In the genomic region with DNA sequence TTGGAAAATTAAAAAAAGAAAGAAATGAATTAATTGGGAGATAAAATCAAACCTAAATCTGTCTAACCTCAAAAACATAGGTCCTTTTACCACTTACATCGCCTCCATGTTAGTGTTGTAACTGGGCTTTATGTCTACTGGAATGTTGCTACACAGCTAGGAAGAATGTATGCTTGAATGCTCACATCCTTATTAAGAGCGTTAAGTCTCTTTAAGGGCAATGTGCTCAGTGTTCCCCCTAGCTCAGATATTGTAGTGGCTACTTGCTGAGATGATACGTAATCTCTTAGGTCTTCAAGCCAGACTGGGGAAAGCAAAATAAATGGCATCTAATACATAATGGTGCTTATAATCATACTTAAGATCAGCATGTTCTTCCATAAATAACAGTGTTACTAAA, we compare ENCODE assay signal across 1 cellular context.
TF ChIP-seq lines count a peak whose summit lies in the region.

No MANE protein-coding gene starts in this region.

TF ChIP-seq in SK-N-SH treated with all-trans-retinoic acid at 6 μM for 48 hours, 23 proteins besides CTCF, POLR2A, EP300 and RAD21 (continued from another document):
- TF ChIP-seq, protein P1, sequence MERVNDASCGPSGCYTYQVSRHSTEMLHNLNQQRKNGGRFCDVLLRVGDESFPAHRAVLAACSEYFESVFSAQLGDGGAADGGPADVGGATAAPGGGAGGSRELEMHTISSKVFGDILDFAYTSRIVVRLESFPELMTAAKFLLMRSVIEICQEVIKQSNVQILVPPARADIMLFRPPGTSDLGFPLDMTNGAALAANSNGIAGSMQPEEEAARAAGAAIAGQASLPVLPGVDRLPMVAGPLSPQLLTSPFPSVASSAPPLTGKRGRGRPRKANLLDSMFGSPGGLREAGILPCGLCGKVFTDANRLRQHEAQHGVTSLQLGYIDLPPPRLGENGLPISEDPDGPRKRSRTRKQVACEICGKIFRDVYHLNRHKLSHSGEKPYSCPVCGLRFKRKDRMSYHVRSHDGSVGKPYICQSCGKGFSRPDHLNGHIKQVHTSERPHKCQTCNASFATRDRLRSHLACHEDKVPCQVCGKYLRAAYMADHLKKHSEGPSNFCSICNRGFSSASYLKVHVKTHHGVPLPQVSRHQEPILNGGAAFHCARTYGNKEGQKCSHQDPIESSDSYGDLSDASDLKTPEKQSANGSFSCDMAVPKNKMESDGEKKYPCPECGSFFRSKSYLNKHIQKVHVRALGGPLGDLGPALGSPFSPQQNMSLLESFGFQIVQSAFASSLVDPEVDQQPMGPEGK (CRISPR knock-in tag; IDR thresholded peaks at IDR 0.05; ENCODE audit: borderline replicate concordance): no peak
